ENCODE assay signal across 24 cellular contexts in genomic region chr12:28059678-28060077, GRCh38.
"Had no signal": no experiment of that assay in that cellular context is flagged by ENCODE, and none has a peak within 500 bp of the region (broad histone marks: within the 10 kb centered on the region; RNA-seq: fewer than 3 reads in every experiment).

No MANE protein-coding gene starts in this region.

- DNase-seq: effector memory CD4-positive, alpha-beta T cell; foreskin melanocyte; head of caudate nucleus; lower lobe of right lung; midbrain; nucleus accumbens; pancreas; right lobe of liver; stimulated activated CD4-positive, alpha-beta T cell treated with anti-CD3 and anti-CD28 coated beads, Interleukin-2, amount 100 ng/mL, for 24 hours; stimulated activated CD4-positive, alpha-beta T cell treated with anti-CD3 and anti-CD28 coated beads, Interleukin-4, amount 100 ng/mL, for 4 hours; stimulated activated naive CD4-positive, alpha-beta T cell; stomach; substantia nigra; trophoblast cell had no signal

- H3K4me1 ChIP-seq: lower lobe of right lung, neural progenitor cell, pancreas, right lobe of liver, stomach had no signal

- ATAC-seq: esophagus mucosa; left lobe of liver; lower lobe of right lung; natural killer cell treated with Interleukin-12 subunit alpha and Interleukin-12 subunit beta and Interleukin-15 and Interleukin-18, amount 100 ng/mL, for 72 hours; pancreas; right lobe of liver had no signal

- FAIRE-seq: endometrium, islet of Langerhans, pancreas had no signal

- H3K36me3 ChIP-seq: lower lobe of right lung, neural progenitor cell, pancreas, right lobe of liver, stomach had no signal

- H3K27ac ChIP-seq: hepatocyte, lower lobe of right lung, neural progenitor cell, pancreas, right lobe of liver, stomach had no signal

- H3K9me3 Mint-ChIP-seq: central memory CD8-positive, alpha-beta T cell; neural progenitor cell had no signal

- H3K36me3 Mint-ChIP-seq: memory B cell; natural killer cell treated with Interleukin-12 subunit alpha and Interleukin-12 subunit beta and Interleukin-15 and Interleukin-18, amount 100 ng/mL, for 72 hours; neural progenitor cell had no signal

- H3K27ac Mint-ChIP-seq: memory B cell; natural killer cell treated with Interleukin-12 subunit alpha and Interleukin-12 subunit beta and Interleukin-15 and Interleukin-18, amount 100 ng/mL, for 72 hours; neural progenitor cell; progenitor cell of endocrine pancreas had no signal

- H3K9me3 ChIP-seq: lower lobe of right lung, pancreas, right lobe of liver, stomach had no signal

- H3K9ac ChIP-seq: neural progenitor cell had no signal

- H3K4me1 Mint-ChIP-seq: central memory CD8-positive, alpha-beta T cell; memory B cell; neural progenitor cell had no signal

- H3K27me3 Mint-ChIP-seq: central memory CD8-positive, alpha-beta T cell; progenitor cell of endocrine pancreas had no signal

- H2AFZ ChIP-seq: hepatocyte, neural progenitor cell had no signal

- H3K4me2 ChIP-seq: hepatocyte, neural progenitor cell had no signal

- H3K27me3 ChIP-seq: hepatocyte, neural progenitor cell, pancreas, right lobe of liver, stomach had no signal

- H3K79me2 ChIP-seq: hepatocyte had no signal

- H3K4me3 ChIP-seq: hepatocyte, lower lobe of right lung, neural progenitor cell, pancreas, right lobe of liver, stomach had no signal

- H3K4me3 Mint-ChIP-seq: central memory CD8-positive, alpha-beta T cell; memory B cell; natural killer cell treated with Interleukin-12 subunit alpha and Interleukin-12 subunit beta and Interleukin-15 and Interleukin-18, amount 100 ng/mL, for 72 hours; neural progenitor cell had no signal
